Comparison of ENCODE assay signal across 14 cellular contexts in the genomic region with DNA sequence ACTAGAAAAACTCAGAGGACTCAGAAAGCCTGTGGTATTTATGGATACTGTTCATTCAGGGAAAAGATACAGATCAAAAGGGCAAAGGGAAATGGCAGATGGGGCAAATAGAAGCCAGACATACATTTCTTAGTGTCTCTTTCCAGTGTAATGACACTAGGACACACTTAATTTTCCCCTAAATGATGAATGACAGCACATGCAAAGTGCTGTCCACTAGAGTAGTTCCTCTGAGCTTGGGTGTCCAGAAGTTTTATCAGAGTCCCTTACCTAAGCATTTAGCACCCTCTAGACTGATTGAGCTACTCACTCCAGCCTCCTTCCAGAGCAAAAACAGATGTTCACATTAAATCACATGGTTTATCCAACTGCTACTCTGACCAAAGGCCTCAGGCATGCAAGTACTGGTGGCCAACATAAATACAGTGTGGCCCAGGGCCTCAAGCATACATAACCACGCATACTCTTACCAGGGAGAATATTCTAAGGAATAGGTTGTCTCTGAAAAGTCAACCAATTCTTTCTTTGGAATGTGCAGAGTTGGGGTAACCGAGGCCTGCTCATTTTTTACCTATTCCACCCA.
DNase-seq lines count a peak whose midpoint lies in the region; ATAC-seq, FAIRE-seq and TF ChIP-seq lines count a peak whose summit lies in the region.
"Had no signal": no experiment of that assay in that cellular context is flagged by ENCODE, and none has a peak within 500 bp of the region (broad histone marks: within the 10 kb centered on the region; RNA-seq: fewer than 3 reads in every experiment).

No MANE protein-coding gene starts in this region.

- H3K27ac ChIP-seq in rectal smooth muscle tissue (ENCODE audit: low read depth, low read length) (peak overlapping the region; percentile 60), WERI-Rb-1 (no peak overlapping the region)

- H3K27me3 ChIP-seq in rectal smooth muscle tissue (ENCODE audit: control insufficient read depth, insufficient read depth, low read length): no peaks in the 10 kb centered on the region
- no peaks in the 10 kb centered on the region for H3K27me3 ChIP-seq in WERI-Rb-1 (ENCODE audit: insufficient read depth, low read depth, severe bottlenecking)

- H3K36me3 ChIP-seq in rectal smooth muscle tissue (ENCODE audit: control insufficient read depth, insufficient read depth, low read length) (no peaks in the 10 kb centered on the region), WERI-Rb-1 (no peaks in the 10 kb centered on the region)
- H3K36me3 ChIP-seq: HAP-1 had no signal

- H3K9ac ChIP-seq in rectal smooth muscle tissue (ENCODE audit: low read length): no peak overlapping the region

- DNase-seq in Daoy (ENCODE audit: low read depth) (peak; percentile 46), RPMI7951 (ENCODE audit: low read depth) (peak; percentile 71), fibroblast of the aortic adventitia (ENCODE audit: low read depth) (peak; percentile 96), D721Med (ENCODE audit: insufficient read length, low spot score) (no peak), WERI-Rb-1 (no peak)
- DNase-seq: activated CD4-positive, alpha-beta T cell treated with anti-CD3 and anti-CD28 coated beads for 36 hours; CD8-positive, alpha-beta memory T cell; kidney glomerular epithelial cell; SW 1271 had no signal

- no peak overlapping the region for H3K4me3 ChIP-seq in fibroblast of the aortic adventitia (ENCODE audit: low read depth, low read length)
- no peak overlapping the region for H3K4me3 ChIP-seq in rectal smooth muscle tissue (ENCODE audit: low read length)
- H3K4me3 ChIP-seq in WERI-Rb-1 (ENCODE audit: low read depth, low read length): no peak overlapping the region
- H3K4me3 ChIP-seq: HAP-1 had no signal

- TF ChIP-seq CTCF in fibroblast of the aortic adventitia (IDR thresholded peaks at IDR 0.05; ENCODE audit: insufficient read depth, low read length): no peak
- TF ChIP-seq CTCF in D721Med (IDR thresholded peaks at IDR 0.05; ENCODE audit: insufficient read depth, missing control alignments): no peak
- TF ChIP-seq CTCF in WERI-Rb-1 (IDR thresholded peaks at IDR 0.05; ENCODE audit: low read depth, low read length): no peak

- no peak for FAIRE-seq in D721Med (lab: Jason Lieb, UNC)

- H3K4me1 ChIP-seq in rectal smooth muscle tissue (ENCODE audit: control insufficient read depth, insufficient read depth, low read length): peaks cover 4% of the 10 kb centered on the region
- H3K4me1 ChIP-seq: HAP-1 had no signal

- ATAC-seq in GM21360 (IDR thresholded peaks at IDR 0.05; ENCODE audit: unreplicated experiment) (no peak), HG03159 (IDR thresholded peaks at IDR 0.05; ENCODE audit: unreplicated experiment) (no peak)
- ATAC-seq: activated CD4-positive, alpha-beta T cell treated with anti-CD3 and anti-CD28 coated beads for 36 hours; esophagus mucosa had no signal

- no peaks in the 10 kb centered on the region for H3K9me3 ChIP-seq in WERI-Rb-1 (ENCODE audit: severe bottlenecking)
- H3K9me3 ChIP-seq: HAP-1 had no signal

Comparison
In these comparisons a context has a peak if more than half of its experiments do, and no peak if none do; other contexts are left out.
1. DNase-seq: peak in Daoy (single experiment), RPMI7951 (single experiment) and fibroblast of the aortic adventitia (single experiment); none in D721Med (single experiment) and WERI-Rb-1 (single experiment).